ENCODE assay signal across 1 cellular context in genomic region chr21:34639882-34640788, GRCh38.
TF ChIP-seq lines count a peak whose summit lies in the region.

No MANE protein-coding gene starts in this region.

TF ChIP-seq in K562, 482 proteins besides CTCF, POLR2A, EP300 and RAD21 (continued from another document and continues in another):
- TF ChIP-seq ZNF395 (CRISPR knock-in tag; IDR thresholded peaks at IDR 0.05) (peak; percentile 47; the same call in 1 of the 2 replicates), BHLHE40 (IDR thresholded peaks at IDR 0.05; ENCODE audit: low read length) (0 out of 2 replicates have a peak, but pooled peaks have one; percentile 15), ZNF518B (CRISPR knock-in tag; IDR thresholded peaks at IDR 0.05) (no peak), ZC3H4 (CRISPR knock-in tag; IDR thresholded peaks at IDR 0.05; ENCODE audit: borderline replicate concordance) (no peak), WHSC1 (IDR thresholded peaks at IDR 0.05; ENCODE audit: low read length) (no peak), MAFK (IDR thresholded peaks at IDR 0.05; ENCODE audit: low read length) (peak; percentile 74), SMAD4 (CRISPR knock-in tag; conservative IDR thresholded peaks at IDR 0.05) (peak; percentile 58; the same call in 1 of the 2 replicates), DMBX1 (CRISPR knock-in tag; IDR thresholded peaks at IDR 0.05; ENCODE audit: borderline replicate concordance) (0 out of 2 replicates have a peak, but pooled peaks have one; percentile 54), MEIS2 (IDR thresholded peaks at IDR 0.05; ENCODE audit: partially characterized antibody) (no peak), MEF2D (tag; conservative IDR thresholded peaks at IDR 0.05; ENCODE audit: low read depth) (0 out of 2 replicates have a peak, but pooled peaks have one; percentile 30), HNRNPUL1 (IDR thresholded peaks at IDR 0.05; ENCODE audit: low read length) (no peak), ZNF398 (CRISPR knock-in tag; IDR thresholded peaks at IDR 0.05) (no peak), SMARCA4 (IDR thresholded peaks at IDR 0.05) (no peak; the same call in 1 of the 2 replicates), ETV6 (IDR thresholded peaks at IDR 0.05; ENCODE audit: borderline replicate concordance in 1 of 2, low read depth in 2 of 2, low read length in 1 of 2) (no peak), ETV6 (CRISPR knock-in tag; IDR thresholded peaks at IDR 0.05; ENCODE audit: borderline replicate concordance) (no peak), ZZZ3 (IDR thresholded peaks at IDR 0.05) (no peak), ZNF239 (CRISPR knock-in tag; IDR thresholded peaks at IDR 0.05) (no peak), GTF2E2 (tag; IDR thresholded peaks at IDR 0.05) (no peak), EZH2 (IDR thresholded peaks at IDR 0.05; ENCODE audit: borderline replicate concordance, low read depth, low read length) (no peak), SNAPC5 (CRISPR knock-in tag; IDR thresholded peaks at IDR 0.05) (no peak), ARID3A (IDR thresholded peaks at IDR 0.05; ENCODE audit: borderline replicate concordance, low read depth, low read length) (no peak), RB1 (IDR thresholded peaks at IDR 0.05; ENCODE audit: low read depth) (no peak), ATF4 (CRISPR knock-in tag; IDR thresholded peaks at IDR 0.05) (no peak), TEAD2 (tag; IDR thresholded peaks at IDR 0.05) (peak; percentile 69; the same call in 1 of the 2 replicates), JUND (IDR thresholded peaks at IDR 0.05; ENCODE audit: borderline replicate concordance, low read depth, low read length) (peak; percentile 39; the same call in 1 of the 2 replicates), JUND (tag; IDR thresholded peaks at IDR 0.05; ENCODE audit: borderline replicate concordance, low read depth, low read length) (peak; percentile 50; the same call in 2 of the 3 replicates), MCM5 (IDR thresholded peaks at IDR 0.05; ENCODE audit: low read depth) (no peak), ARID4B (CRISPR knock-in tag; IDR thresholded peaks at IDR 0.05) (no peak), HES1 (IDR thresholded peaks at IDR 0.05; ENCODE audit: low read depth) (no peak), GTF2F1 (IDR thresholded peaks at IDR 0.05; ENCODE audit: low read depth, low read length) (no peak), CREB3L1 (IDR thresholded peaks at IDR 0.05; ENCODE audit: borderline replicate concordance, low read depth) (peak; percentile 57; the same call in 1 of the 2 replicates), CGGBP1 (CRISPR knock-in tag; IDR thresholded peaks at IDR 0.05) (no peak), E2F6 (IDR thresholded peaks at IDR 0.05; ENCODE audit: borderline replicate concordance in 1 of 2, extremely low read depth in 1 of 2, insufficient read depth in 1 of 2, insufficient read length in 1 of 2, low read depth in 1 of 2, low read length in 1 of 2, poor library complexity in 1 of 2, severe bottlenecking in 1 of 2) (peak in 1 of 2 experiments; percentile 67), PRMT5 (CRISPR knock-in tag; IDR thresholded peaks at IDR 0.05) (no peak), EP400 (IDR thresholded peaks at IDR 0.05) (peak; percentile 66; the same call in 1 of the 2 replicates)
